1 cellular context compared by ENCODE assay signal in genomic region chr15:35506272-35506870, GRCh38.
TF ChIP-seq lines count a peak whose summit lies in the region.

No MANE protein-coding gene starts in this region.

TF ChIP-seq in HepG2, 621 proteins besides CTCF, POLR2A, EP300 and RAD21 (continued from another document and continues in another):
- TF ChIP-seq PHF21A (CRISPR knock-in tag; IDR thresholded peaks at IDR 0.05) (peak; percentile 37; the same call in 1 of the 2 replicates), ADNP (CRISPR knock-in tag; IDR thresholded peaks at IDR 0.05) (no peak), MIER3 (CRISPR knock-in tag; IDR thresholded peaks at IDR 0.05; ENCODE audit: borderline replicate concordance) (peak; percentile 22; the same call in 1 of the 2 replicates), ARID5B (CRISPR knock-in tag; IDR thresholded peaks at IDR 0.05) (peak; percentile 67), MED8 (CRISPR knock-in tag; IDR thresholded peaks at IDR 0.05; ENCODE audit: insufficient replicate concordance) (no peak), TIGD3 (CRISPR knock-in tag; IDR thresholded peaks at IDR 0.05; ENCODE audit: borderline replicate concordance) (no peak), ATF1 (CRISPR knock-in tag; IDR thresholded peaks at IDR 0.05) (no peak), ZNF251 (CRISPR knock-in tag; IDR thresholded peaks at IDR 0.05) (no peak), TAF15 (IDR thresholded peaks at IDR 0.05; ENCODE audit: low read depth, low read length, poor library complexity, severe bottlenecking) (no peak), CREM (IDR thresholded peaks at IDR 0.05) (0 out of 2 replicates have a peak, but pooled peaks have one; percentile 14), CREM (CRISPR knock-in tag; IDR thresholded peaks at IDR 0.05) (no peak), RXRB (CRISPR knock-in tag; IDR thresholded peaks at IDR 0.05; ENCODE audit: borderline replicate concordance) (peak; percentile 41; the same call in 1 of the 2 replicates), ZFP1 (CRISPR knock-in tag; IDR thresholded peaks at IDR 0.05) (peak; percentile 58; the same call in 1 of the 2 replicates), E2F2 (CRISPR knock-in tag; IDR thresholded peaks at IDR 0.05; ENCODE audit: borderline replicate concordance) (no peak), ZNF503 (CRISPR knock-in tag; IDR thresholded peaks at IDR 0.05) (no peak), ZNF83 (CRISPR knock-in tag; IDR thresholded peaks at IDR 0.05; ENCODE audit: borderline replicate concordance) (no peak), ELF3 (CRISPR knock-in tag; IDR thresholded peaks at IDR 0.05) (0 out of 2 replicates have a peak, but pooled peaks have one; percentile 19), ZNF605 (CRISPR knock-in tag; IDR thresholded peaks at IDR 0.05) (no peak), ZNF354B (CRISPR knock-in tag; IDR thresholded peaks at IDR 0.05) (no peak), IKZF4 (CRISPR knock-in tag; IDR thresholded peaks at IDR 0.05; ENCODE audit: borderline replicate concordance, low read depth, not compliant biosample characterization) (no peak), GFI1 (CRISPR knock-in tag; IDR thresholded peaks at IDR 0.05; ENCODE audit: borderline replicate concordance) (peak; percentile 78; the same call in 1 of the 2 replicates), ZNF34 (CRISPR knock-in tag; IDR thresholded peaks at IDR 0.05; ENCODE audit: borderline replicate concordance) (no peak), BCL6 (CRISPR knock-in tag; IDR thresholded peaks at IDR 0.05) (peak; percentile 13; the same call in 1 of the 2 replicates), ZNF274 (CRISPR knock-in tag; IDR thresholded peaks at IDR 0.05) (no peak), POLR2AphosphoS2 (IDR thresholded peaks at IDR 0.05; ENCODE audit: low read depth, low read length) (no peak), LCORL (IDR thresholded peaks at IDR 0.05) (no peak), LCORL (CRISPR knock-in tag; IDR thresholded peaks at IDR 0.05) (no peak), ATM (IDR thresholded peaks at IDR 0.05; ENCODE audit: borderline replicate concordance) (no peak), ETS1 (CRISPR knock-in tag; IDR thresholded peaks at IDR 0.05) (no peak), ZNF761 (CRISPR knock-in tag; conservative IDR thresholded peaks at IDR 0.05) (no peak), SOX13 (IDR thresholded peaks at IDR 0.05) (no peak), SOX13 (CRISPR knock-in tag; conservative IDR thresholded peaks at IDR 0.05 in 1 of 2, IDR thresholded peaks at IDR 0.05 in 1 of 2) (peak in 1 of 2 experiments; percentile 79; a peak in 2 of 4 replicates), TFDP1 (CRISPR knock-in tag; IDR thresholded peaks at IDR 0.05; ENCODE audit: borderline replicate concordance) (no peak), SP4 (CRISPR knock-in tag; IDR thresholded peaks at IDR 0.05) (no peak), FOXA1 (IDR thresholded peaks at IDR 0.05) (no peak), FOXA1 (CRISPR knock-in tag; IDR thresholded peaks at IDR 0.05) (peak; percentile 76), HOXA7 (CRISPR knock-in tag; IDR thresholded peaks at IDR 0.05) (no peak), HES4 (CRISPR knock-in tag; IDR thresholded peaks at IDR 0.05; ENCODE audit: borderline replicate concordance) (no peak)
- TF ChIP-seq, protein P1, sequence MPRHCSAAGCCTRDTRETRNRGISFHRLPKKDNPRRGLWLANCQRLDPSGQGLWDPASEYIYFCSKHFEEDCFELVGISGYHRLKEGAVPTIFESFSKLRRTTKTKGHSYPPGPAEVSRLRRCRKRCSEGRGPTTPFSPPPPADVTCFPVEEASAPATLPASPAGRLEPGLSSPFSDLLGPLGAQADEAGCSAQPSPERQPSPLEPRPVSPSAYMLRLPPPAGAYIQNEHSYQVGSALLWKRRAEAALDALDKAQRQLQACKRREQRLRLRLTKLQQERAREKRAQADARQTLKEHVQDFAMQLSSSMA (CRISPR knock-in tag; IDR thresholded peaks at IDR 0.05): no peak
- TF ChIP-seq, protein P2, sequence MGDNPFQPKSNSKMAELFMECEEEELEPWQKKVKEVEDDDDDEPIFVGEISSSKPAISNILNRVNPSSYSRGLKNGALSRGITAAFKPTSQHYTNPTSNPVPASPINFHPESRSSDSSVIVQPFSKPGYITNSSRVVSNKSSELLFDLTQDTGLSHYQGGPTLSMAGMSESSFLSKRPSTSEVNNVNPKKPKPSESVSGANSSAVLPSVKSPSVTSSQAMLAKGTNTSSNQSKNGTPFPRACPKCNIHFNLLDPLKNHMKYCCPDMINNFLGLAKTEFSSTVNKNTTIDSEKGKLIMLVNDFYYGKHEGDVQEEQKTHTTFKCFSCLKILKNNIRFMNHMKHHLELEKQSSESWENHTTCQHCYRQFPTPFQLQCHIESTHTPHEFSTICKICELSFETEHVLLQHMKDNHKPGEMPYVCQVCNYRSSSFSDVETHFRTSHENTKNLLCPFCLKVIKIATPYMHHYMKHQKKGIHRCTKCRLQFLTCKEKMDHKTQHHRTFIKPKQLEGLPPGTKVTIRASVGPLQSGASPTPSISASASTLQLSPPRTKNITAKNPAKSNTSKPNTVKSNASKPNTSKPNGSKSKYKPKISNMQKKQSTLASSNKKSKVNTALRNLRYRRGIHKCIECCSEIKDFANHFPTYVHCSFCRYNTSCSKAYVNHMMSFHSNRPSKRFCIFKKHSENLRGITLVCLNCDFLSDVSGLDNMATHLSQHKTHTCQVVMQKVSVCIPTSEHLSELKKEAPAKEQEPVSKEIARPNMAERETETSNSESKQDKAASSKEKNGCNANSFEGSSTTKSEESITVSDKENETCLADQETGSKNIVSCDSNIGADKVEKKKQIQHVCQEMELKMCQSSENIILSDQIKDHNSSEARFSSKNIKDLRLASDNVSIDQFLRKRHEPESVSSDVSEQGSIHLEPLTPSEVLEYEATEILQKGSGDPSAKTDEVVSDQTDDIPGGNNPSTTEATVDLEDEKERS (CRISPR knock-in tag; IDR thresholded peaks at IDR 0.05): no peak
- TF ChIP-seq, protein P3, sequence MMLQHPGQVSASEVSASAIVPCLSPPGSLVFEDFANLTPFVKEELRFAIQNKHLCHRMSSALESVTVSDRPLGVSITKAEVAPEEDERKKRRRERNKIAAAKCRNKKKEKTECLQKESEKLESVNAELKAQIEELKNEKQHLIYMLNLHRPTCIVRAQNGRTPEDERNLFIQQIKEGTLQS (CRISPR knock-in tag; IDR thresholded peaks at IDR 0.05): no peak
- TF ChIP-seq, protein P4, sequence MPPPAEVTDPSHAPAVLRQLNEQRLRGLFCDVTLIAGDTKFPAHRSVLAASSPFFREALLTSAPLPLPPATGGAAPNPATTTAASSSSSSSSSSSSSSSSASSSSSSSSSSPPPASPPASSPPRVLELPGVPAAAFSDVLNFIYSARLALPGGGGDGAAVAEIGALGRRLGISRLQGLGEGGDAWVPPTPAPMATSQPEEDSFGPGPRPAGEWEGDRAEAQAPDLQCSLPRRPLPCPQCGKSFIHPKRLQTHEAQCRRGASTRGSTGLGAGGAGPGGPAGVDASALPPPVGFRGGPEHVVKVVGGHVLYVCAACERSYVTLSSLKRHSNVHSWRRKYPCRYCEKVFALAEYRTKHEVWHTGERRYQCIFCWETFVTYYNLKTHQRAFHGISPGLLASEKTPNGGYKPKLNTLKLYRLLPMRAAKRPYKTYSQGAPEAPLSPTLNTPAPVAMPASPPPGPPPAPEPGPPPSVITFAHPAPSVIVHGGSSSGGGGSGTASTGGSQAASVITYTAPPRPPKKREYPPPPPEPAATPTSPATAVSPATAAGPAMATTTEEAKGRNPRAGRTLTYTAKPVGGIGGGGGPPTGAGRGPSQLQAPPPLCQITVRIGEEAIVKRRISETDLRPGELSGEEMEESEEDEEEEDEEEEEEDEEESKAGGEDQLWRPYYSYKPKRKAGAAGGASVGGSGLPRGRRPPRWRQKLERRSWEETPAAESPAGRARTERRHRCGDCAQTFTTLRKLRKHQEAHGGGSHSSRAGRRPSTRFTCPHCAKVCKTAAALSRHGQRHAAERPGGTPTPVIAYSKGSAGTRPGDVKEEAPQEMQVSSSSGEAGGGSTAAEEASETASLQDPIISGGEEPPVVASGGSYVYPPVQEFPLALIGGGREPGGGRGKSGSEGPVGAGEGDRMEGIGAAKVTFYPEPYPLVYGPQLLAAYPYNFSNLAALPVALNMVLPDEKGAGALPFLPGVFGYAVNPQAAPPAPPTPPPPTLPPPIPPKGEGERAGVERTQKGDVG (CRISPR knock-in tag; IDR thresholded peaks at IDR 0.05; ENCODE audit: borderline replicate concordance): no peak
- TF ChIP-seq, protein P5, sequence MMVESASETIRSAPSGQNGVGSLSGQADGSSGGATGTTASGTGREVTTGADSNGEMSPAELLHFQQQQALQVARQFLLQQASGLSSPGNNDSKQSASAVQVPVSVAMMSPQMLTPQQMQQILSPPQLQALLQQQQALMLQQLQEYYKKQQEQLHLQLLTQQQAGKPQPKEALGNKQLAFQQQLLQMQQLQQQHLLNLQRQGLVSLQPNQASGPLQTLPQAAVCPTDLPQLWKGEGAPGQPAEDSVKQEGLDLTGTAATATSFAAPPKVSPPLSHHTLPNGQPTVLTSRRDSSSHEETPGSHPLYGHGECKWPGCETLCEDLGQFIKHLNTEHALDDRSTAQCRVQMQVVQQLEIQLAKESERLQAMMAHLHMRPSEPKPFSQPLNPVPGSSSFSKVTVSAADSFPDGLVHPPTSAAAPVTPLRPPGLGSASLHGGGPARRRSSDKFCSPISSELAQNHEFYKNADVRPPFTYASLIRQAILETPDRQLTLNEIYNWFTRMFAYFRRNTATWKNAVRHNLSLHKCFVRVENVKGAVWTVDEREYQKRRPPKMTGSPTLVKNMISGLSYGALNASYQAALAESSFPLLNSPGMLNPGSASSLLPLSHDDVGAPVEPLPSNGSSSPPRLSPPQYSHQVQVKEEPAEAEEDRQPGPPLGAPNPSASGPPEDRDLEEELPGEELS (CRISPR knock-in tag; IDR thresholded peaks at IDR 0.05): peak; percentile 66
